ENCODE assay signal across 1 cellular context in genomic region chr11:73061857-73062424, GRCh38.
TF ChIP-seq lines count a peak whose summit lies in the region.
"Not testable (repeated sequence)": the region's sequence is repeated elsewhere in the genome, so short reads cannot be mapped to it uniquely, and the experiment has no call there.

No MANE protein-coding gene starts in this region.

TF ChIP-seq in HepG2, 621 proteins besides CTCF, POLR2A, EP300 and RAD21 (continued from another document):
- peak; percentile 37; the same call in 1 of the 2 replicates for TF ChIP-seq ARID4A (CRISPR knock-in tag; IDR thresholded peaks at IDR 0.05; ENCODE audit: borderline replicate concordance)
- TF ChIP-seq HDAC1 (CRISPR knock-in tag; IDR thresholded peaks at IDR 0.05), result peak; percentile 63
- 0 out of 2 replicates have a peak, but pooled peaks have one; percentile 23 for TF ChIP-seq ZBED4 (CRISPR knock-in tag; IDR thresholded peaks at IDR 0.05; ENCODE audit: borderline replicate concordance)
- peak; percentile 49; the same call in 1 of the 2 replicates for TF ChIP-seq RXRA (CRISPR knock-in tag; IDR thresholded peaks at IDR 0.05)
- not testable (repeated sequence) for TF ChIP-seq SOX6 (IDR thresholded peaks at IDR 0.05)
- peak; percentile 62 for TF ChIP-seq SOX6 (CRISPR knock-in tag; IDR thresholded peaks at IDR 0.05)
- 0 out of 2 replicates have a peak, but pooled peaks have one; percentile 41 for TF ChIP-seq ZIK1 (CRISPR knock-in tag; IDR thresholded peaks at IDR 0.05; ENCODE audit: borderline replicate concordance, low read depth)
- TF ChIP-seq BCL6 (CRISPR knock-in tag; IDR thresholded peaks at IDR 0.05), result peak; percentile 68
- peak; percentile 24; the same call in 1 of the 2 replicates for TF ChIP-seq NR2C2 (CRISPR knock-in tag; IDR thresholded peaks at IDR 0.05; ENCODE audit: borderline replicate concordance)
- peak; percentile 59; the same call in 1 of the 2 replicates for TF ChIP-seq ZNF503 (CRISPR knock-in tag; IDR thresholded peaks at IDR 0.05)
- TF ChIP-seq ZNF614 (CRISPR knock-in tag; IDR thresholded peaks at IDR 0.05; ENCODE audit: borderline replicate concordance), result peak; percentile 24; the same call in 1 of the 2 replicates
- peak; percentile 40; the same call in 1 of the 2 replicates for TF ChIP-seq PHF21A (CRISPR knock-in tag; IDR thresholded peaks at IDR 0.05)
- TF ChIP-seq SIX1 (CRISPR knock-in tag; IDR thresholded peaks at IDR 0.05; ENCODE audit: borderline replicate concordance), result peak; percentile 24; the same call in 1 of the 2 replicates
- TF ChIP-seq PITX1 (CRISPR knock-in tag; IDR thresholded peaks at IDR 0.05), result peak; percentile 26; the same call in 1 of the 2 replicates
- peak; percentile 79; the same call in 1 of the 2 replicates for TF ChIP-seq TBX2 (CRISPR knock-in tag; IDR thresholded peaks at IDR 0.05; ENCODE audit: borderline replicate concordance)
